In genomic region chr7:8152489-8153192, GRCh38 we compare ENCODE assay signal across 17 cellular contexts.
DNase-seq lines count a peak whose midpoint lies in the region; ATAC-seq and TF ChIP-seq lines count a peak whose summit lies in the region.
"Had no signal": no experiment of that assay in that cellular context is flagged by ENCODE, and none has a peak within 500 bp of the region (broad histone marks: within the 10 kb centered on the region; RNA-seq: fewer than 3 reads in every experiment).

No MANE protein-coding gene starts in this region.

- in situ Hi-C loops in mammary epithelial cell (cut with MboI; ENCODE audit: low sequenced_read_pairs in 2 of 2) = no loop called here

- intact Hi-C loops in breast epithelium (cut with DNase I; ENCODE audit: low total_unique reads) = no loop called here
- intact Hi-C loops in mammary epithelial cell (cut with micrococcal nuclease) = no loop called here
- intact Hi-C loops in right cardiac atrium (cut with DNase I) = loop anchor here in 1 of 4 donors (10.0 kb wide), 1 partner anchor 52 kb away; no protein-coding TSS in a partner anchor
- intact Hi-C loops in upper lobe of right lung (cut with DNase I) = no loop called here

- CTCF ChIA-PET in mammary epithelial cell (lab: Charles Lee; ENCODE audit: low non-redundant PET) = no interaction called here
- CTCF ChIA-PET in activated CD8-positive, alpha-beta T cell treated with anti-CD3 and anti-CD28 coated beads, Interleukin-2, amount 10 ng/mL, durations not matched to agents 7 days and 5 days (lab: Charles Lee) = no interaction called here

- H2AFZ ChIP-seq in mammary epithelial cell (ENCODE audit: low read depth, low read length) = no peak overlapping the region

- peak; percentile 44 for ATAC-seq in activated CD8-positive, alpha-beta T cell treated with anti-CD3 and anti-CD28 coated beads, Interleukin-2, amount 10 ng/mL, durations not matched to agents 7 days and 5 days
- ATAC-seq in right cardiac atrium (peak; percentile 51 to 64), upper lobe of right lung (peak; percentile 65), GM21529 (IDR thresholded peaks at IDR 0.05; ENCODE audit: unreplicated experiment) (no peak)
- ATAC-seq: psoas muscle had no signal

- DNase-seq in breast epithelium (ENCODE audit: low spot score in 2 of 2) = no peak
- no peak for DNase-seq in mammary epithelial cell
- DNase-seq in activated CD8-positive, alpha-beta T cell treated with anti-CD3 and anti-CD28 coated beads, Interleukin-2, amount 10 ng/mL, durations not matched to agents 7 days and 5 days = no peak
- no peak for DNase-seq in right cardiac atrium
- no peak for DNase-seq in upper lobe of right lung
- no peak for DNase-seq in superior temporal gyrus (ENCODE audit: extremely low spot score)
- no peak for DNase-seq in COLO829 (ENCODE audit: low spot score)
- DNase-seq: activated T-cell treated with anti-CD3 and anti-CD28 coated beads, Interleukin-2, amount 50 U/mL, for 1 hour; H7; hippocampal formation; NCI-H187 treated with DMSO at 0.1 percent for 48 hours; NCI-H345; psoas muscle; spleen; tibial artery had no signal

- peak overlapping the region; percentile 50 to 77 for H3K27ac ChIP-seq in breast epithelium
- H3K27ac ChIP-seq in mammary epithelial cell (ENCODE audit: insufficient read depth, low read depth, low read length) = no peak overlapping the region
- no peak overlapping the region for H3K27ac ChIP-seq in right cardiac atrium (ENCODE audit: low read length)
- H3K27ac ChIP-seq in upper lobe of right lung = no peak overlapping the region
- H3K27ac ChIP-seq: psoas muscle, spleen, tibial artery had no signal

- TF ChIP-seq POLR2A in breast epithelium (IDR thresholded peaks at IDR 0.05) = no peak

- peaks cover 4% of the 10 kb centered on the region for H3K36me3 Mint-ChIP-seq in activated CD8-positive, alpha-beta T cell treated with anti-CD3 and anti-CD28 coated beads, Interleukin-2, amount 10 ng/mL, durations not matched to agents 7 days and 5 days (ENCODE audit: low read depth)

- H3K4me3 Mint-ChIP-seq in activated CD8-positive, alpha-beta T cell treated with anti-CD3 and anti-CD28 coated beads, Interleukin-2, amount 10 ng/mL, durations not matched to agents 7 days and 5 days = no peak overlapping the region

- no peaks in the 10 kb centered on the region for H3K27me3 ChIP-seq in breast epithelium
- no peaks in the 10 kb centered on the region for H3K27me3 ChIP-seq in mammary epithelial cell (ENCODE audit: insufficient read depth, low read length)
- no peaks in the 10 kb centered on the region for H3K27me3 ChIP-seq in right cardiac atrium (ENCODE audit: control insufficient read depth, insufficient read depth)
- H3K27me3 ChIP-seq in upper lobe of right lung = no peaks in the 10 kb centered on the region
- H3K27me3 ChIP-seq: spleen, tibial artery had no signal

- no peaks in the 10 kb centered on the region for H4K20me1 ChIP-seq in mammary epithelial cell (ENCODE audit: insufficient read depth, low read length)

- no peaks in the 10 kb centered on the region for H3K79me2 ChIP-seq in mammary epithelial cell (ENCODE audit: insufficient read depth, low read length)

- POLR2A ChIA-PET in activated CD8-positive, alpha-beta T cell treated with anti-CD3 and anti-CD28 coated beads, Interleukin-2, amount 10 ng/mL, durations not matched to agents 7 days and 5 days (lab: Charles Lee) = no interaction called here

- H3K27me3 Mint-ChIP-seq in activated CD8-positive, alpha-beta T cell treated with anti-CD3 and anti-CD28 coated beads, Interleukin-2, amount 10 ng/mL, durations not matched to agents 7 days and 5 days (ENCODE audit: low read depth) = peaks cover 3% of the 10 kb centered on the region
- H3K27me3 Mint-ChIP-seq: IgD-negative memory B cell had no signal

- no peaks in the 10 kb centered on the region for H3K4me1 ChIP-seq in breast epithelium
- H3K4me1 ChIP-seq in mammary epithelial cell (ENCODE audit: insufficient read depth, low read length) = no peaks in the 10 kb centered on the region
- no peaks in the 10 kb centered on the region for H3K4me1 ChIP-seq in right cardiac atrium (ENCODE audit: control insufficient read depth, insufficient read depth, low read length)
- no peaks in the 10 kb centered on the region for H3K4me1 ChIP-seq in upper lobe of right lung
- H3K4me1 ChIP-seq: tibial artery had no signal

- H3K4me3 ChIP-seq in breast epithelium = no peak overlapping the region
- H3K4me3 ChIP-seq in mammary epithelial cell (replicated peaks in 1 of 3; ENCODE audit: insufficient read depth in 1 of 3, low read depth in 2 of 3, low read length in 3 of 3) = no peak overlapping the region
- no peak overlapping the region for H3K4me3 ChIP-seq in right cardiac atrium (ENCODE audit: low read length)
- no peak overlapping the region for H3K4me3 ChIP-seq in upper lobe of right lung
- H3K4me3 ChIP-seq: psoas muscle, spleen, tibial artery had no signal

- 80% methylated on average over 3 of the region's 4 CpGs for WGBS in mammary epithelial cell (ENCODE audit: low coverage, missing lambda C conversion rate)
- WGBS in right cardiac atrium = 93% methylated on average over 4 of the region's 4 CpGs

- no TSS peak for BruUV-seq in mammary epithelial cell (replicated peaks; lab: Mats Ljungman, UMichigan)

- H3K36me3 ChIP-seq in breast epithelium (no peaks in the 10 kb centered on the region), mammary epithelial cell (ENCODE audit: insufficient read depth, low read length) (no peaks in the 10 kb centered on the region), upper lobe of right lung (no peaks in the 10 kb centered on the region)
- H3K36me3 ChIP-seq: tibial artery had no signal

- dilution Hi-C loops in mammary epithelial cell (cut with HindIII; ENCODE audit: low sequenced_read_pairs) = no loop called here

- H3K9ac ChIP-seq in mammary epithelial cell (ENCODE audit: insufficient read depth, low read length) = no peak overlapping the region

- no peak overlapping the region for H3K4me2 ChIP-seq in mammary epithelial cell (ENCODE audit: insufficient read depth, low read depth, low read length)

- no peaks in the 10 kb centered on the region for H3K9me3 ChIP-seq in breast epithelium
- H3K9me3 ChIP-seq in mammary epithelial cell (replicated peaks; ENCODE audit: insufficient read depth, low read length) = no peaks in the 10 kb centered on the region
- no peaks in the 10 kb centered on the region for H3K9me3 ChIP-seq in right cardiac atrium (ENCODE audit: control insufficient read depth, low read length)
- H3K9me3 ChIP-seq in upper lobe of right lung = no peaks in the 10 kb centered on the region
- H3K9me3 ChIP-seq: psoas muscle, spleen, tibial artery had no signal

- H3K27ac Mint-ChIP-seq in activated CD8-positive, alpha-beta T cell treated with anti-CD3 and anti-CD28 coated beads, Interleukin-2, amount 10 ng/mL, durations not matched to agents 7 days and 5 days = peak overlapping the region; percentile 79

- H3K4me1 Mint-ChIP-seq in activated CD8-positive, alpha-beta T cell treated with anti-CD3 and anti-CD28 coated beads, Interleukin-2, amount 10 ng/mL, durations not matched to agents 7 days and 5 days (ENCODE audit: low read depth) = peaks cover 9% of the 10 kb centered on the region

- no peak for TF ChIP-seq CTCF in breast epithelium (IDR thresholded peaks at IDR 0.05)
- TF ChIP-seq CTCF in mammary epithelial cell (conservative IDR thresholded peaks at IDR 0.05 in 1 of 2, IDR thresholded peaks at IDR 0.05 in 1 of 2; ENCODE audit: extremely low read depth in 1 of 2, insufficient read depth in 1 of 2, low read depth in 1 of 2, low read length in 2 of 2) = no peak
- TF ChIP-seq CTCF in upper lobe of right lung (IDR thresholded peaks at IDR 0.05) = no peak

- no peaks in the 10 kb centered on the region for H3K9me3 Mint-ChIP-seq in activated CD8-positive, alpha-beta T cell treated with anti-CD3 and anti-CD28 coated beads, Interleukin-2, amount 10 ng/mL, durations not matched to agents 7 days and 5 days (ENCODE audit: insufficient read depth)
- H3K9me3 Mint-ChIP-seq: IgD-negative memory B cell had no signal

Comparison
In these comparisons a context has a peak if more than half of its experiments do, and no peak if none do; other contexts are left out.
1. H3K27ac ChIP-seq: peak in breast epithelium (2 of 2); none in mammary epithelial cell (single experiment), right cardiac atrium (single experiment) and upper lobe of right lung (single experiment).